Comparison of ENCODE assay signal across 18 cellular contexts in the genomic region with DNA sequence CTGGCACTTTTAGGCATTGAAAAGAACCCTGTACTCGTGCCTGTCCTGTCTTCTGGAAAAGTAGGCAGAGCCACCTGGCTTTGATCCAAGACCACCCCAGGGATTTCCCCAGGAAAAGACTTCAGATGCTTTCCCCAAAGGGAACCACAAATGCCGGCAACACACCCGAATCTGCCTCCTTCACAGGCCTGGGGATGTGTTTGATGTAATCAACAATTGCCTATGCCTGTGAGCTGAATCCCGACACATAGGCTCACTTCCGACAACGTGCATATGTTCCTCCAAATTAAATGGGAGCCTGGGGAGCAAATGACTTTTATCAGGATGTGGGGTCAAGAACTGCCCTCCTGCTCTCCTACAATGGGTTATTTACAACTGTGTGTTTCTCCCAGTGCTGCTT.
"Had no signal": no experiment of that assay in that cellular context is flagged by ENCODE, and none has a peak within 500 bp of the region (broad histone marks: within the 10 kb centered on the region; RNA-seq: fewer than 3 reads in every experiment).

No MANE protein-coding gene starts in this region.

- H3K27ac ChIP-seq: dorsolateral prefrontal cortex, transverse colon had no signal

- H3K4me3 ChIP-seq: dorsolateral prefrontal cortex, lung, skin epidermis, transverse colon had no signal

- H3K36me3 Mint-ChIP-seq: naive thymus-derived CD4-positive, alpha-beta T cell had no signal

- H3K9me3 ChIP-seq: transverse colon had no signal

- H3K27me3 ChIP-seq: transverse colon had no signal

- H3K4me1 ChIP-seq: transverse colon had no signal

- ATAC-seq: activated T-helper 17 cell treated with anti-CD3 and anti-CD28 coated beads, Interleukin-2, amount 50 U/mL, for 72 hours; left colon; naive thymus-derived CD4-positive, alpha-beta T cell; right cardiac atrium had no signal

- DNase-seq: activated CD4-positive, alpha-beta T cell treated with anti-CD3 and anti-CD28 coated beads, Interleukin-2, amount 50 U/mL, for 4 hours; activated CD4-positive, CD25-positive, alpha-beta regulatory T cell treated with anti-CD3 and anti-CD28 coated beads, Interleukin-2, amount 50 U/mL, for 72 hours; activated naive CD4-positive, alpha-beta T cell treated with Interleukin-2 at 50 U/mL for 16 hours; activated T-cell treated with anti-CD3 and anti-CD28 coated beads for 4 hours; anterior cingulate cortex; dorsolateral prefrontal cortex; left colon; naive thymus-derived CD4-positive, alpha-beta T cell; posterior cingulate gyrus; right cardiac atrium; stimulated activated CD4-positive, alpha-beta T cell treated with anti-CD3 and anti-CD28 coated beads, Interleukin-4, amount 100 ng/mL, for 24 hours; stimulated activated naive CD4-positive, alpha-beta T cell; substantia nigra; T-helper 9 cell; transverse colon had no signal

- H3K36me3 ChIP-seq: transverse colon had no signal

- H3K4me1 Mint-ChIP-seq: activated T-helper 17 cell treated with anti-CD3 and anti-CD28 coated beads, Interleukin-2, amount 50 U/mL, for 72 hours; naive thymus-derived CD4-positive, alpha-beta T cell had no signal

- H3K4me3 Mint-ChIP-seq: activated T-helper 17 cell treated with anti-CD3 and anti-CD28 coated beads, Interleukin-2, amount 50 U/mL, for 72 hours; naive thymus-derived CD4-positive, alpha-beta T cell had no signal

- H3K27ac Mint-ChIP-seq: activated T-helper 17 cell treated with anti-CD3 and anti-CD28 coated beads, Interleukin-2, amount 50 U/mL, for 72 hours; naive thymus-derived CD4-positive, alpha-beta T cell had no signal
